10 cellular contexts compared by ENCODE assay signal in the genomic region with DNA sequence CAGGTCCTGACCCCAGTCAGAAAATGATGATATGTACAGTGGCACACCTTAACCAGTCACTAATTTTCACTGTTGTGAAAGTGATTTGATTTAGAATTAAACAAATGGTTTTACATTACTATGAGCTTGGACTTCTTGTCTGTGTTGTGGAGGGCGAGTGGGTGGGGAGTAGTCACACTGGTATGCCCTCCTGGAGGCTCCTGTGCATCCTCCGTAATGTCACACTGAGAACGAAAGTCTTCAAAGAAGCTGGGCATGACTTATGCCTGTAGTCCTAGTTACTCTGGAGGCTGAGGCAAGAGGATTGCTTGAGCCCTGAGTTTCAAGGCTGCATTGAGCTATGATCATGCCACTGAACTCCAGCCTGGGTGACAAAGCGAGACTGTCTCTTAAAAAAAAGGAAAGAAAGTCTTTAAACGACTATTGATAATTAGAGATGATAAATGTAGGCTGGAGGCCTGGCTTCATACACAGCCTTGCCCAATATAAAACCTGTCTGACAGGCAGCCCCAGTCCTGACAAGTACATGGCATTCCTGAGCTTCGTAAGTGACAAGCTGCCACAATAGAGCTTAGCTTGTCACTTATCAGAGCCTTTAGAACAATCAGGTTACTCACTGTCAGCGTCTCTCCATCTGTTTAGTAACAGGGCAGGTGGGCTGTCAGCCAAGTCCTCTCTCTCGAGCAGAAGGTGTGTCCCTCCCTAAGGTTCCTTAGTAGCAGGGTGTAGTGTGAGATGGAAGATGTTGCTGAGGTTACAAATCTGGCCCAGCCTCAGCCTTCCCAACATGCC. TPM values are rescaled to one million over a fixed set of nuclear protein-coding genes. Genes with fewer than 3 reads are reported as not detected.
DNase-seq lines count a peak whose midpoint lies in the region; ATAC-seq and TF ChIP-seq lines count a peak whose summit lies in the region.
"Had no signal": no experiment of that assay in that cellular context is flagged by ENCODE, and none has a peak within 500 bp of the region (broad histone marks: within the 10 kb centered on the region; RNA-seq: fewer than 3 reads in every experiment).

No MANE protein-coding gene starts in this region.

- TF ChIP-seq CTCF in epithelial cell of esophagus (IDR thresholded peaks at IDR 0.05; ENCODE audit: insufficient read depth, low read depth, low read length, missing control alignments) (no peak), psoas muscle (IDR thresholded peaks at IDR 0.05) (no peak), sigmoid colon (IDR thresholded peaks at IDR 0.05) (no peak)

- H3K27me3 ChIP-seq in psoas muscle (ENCODE audit: insufficient read depth in 3 of 3, low read length in 2 of 3) (no peaks in the 10 kb centered on the region), sigmoid colon (no peaks in the 10 kb centered on the region)

- peaks cover 12% of the 10 kb centered on the region for H3K36me3 Mint-ChIP-seq in T-helper 2 cell treated with Interferon-gamma antibody and Interleukin-4, amounts not matched to agents 5 μg/mL and 100 μg/mL, for 36 hours (ENCODE audit: low read depth)

- H3K9me3 Mint-ChIP-seq in T-helper 2 cell treated with Interferon-gamma antibody and Interleukin-4, amounts not matched to agents 5 μg/mL and 100 μg/mL, for 36 hours: no peaks in the 10 kb centered on the region

- no peak for TF ChIP-seq POLR2A in sigmoid colon (IDR thresholded peaks at IDR 0.05)

- H3K27me3 Mint-ChIP-seq in T-helper 2 cell treated with Interferon-gamma antibody and Interleukin-4, amounts not matched to agents 5 μg/mL and 100 μg/mL, for 36 hours (ENCODE audit: low read depth): no peaks in the 10 kb centered on the region

- H3K27ac ChIP-seq in psoas muscle: peak overlapping the region; percentile 58
- H3K27ac ChIP-seq in sigmoid colon: peak overlapping the region in 1 of 4 donors; percentile 7

- WGBS in psoas muscle, 3 donors: 61 to 71% (median 67%) methylated on average over 8 of the region's 8 CpGs
- 45 to 74% methylated on average over 8 of the region's 8 CpGs for WGBS in sigmoid colon, 2 donors

- H3K36me3 ChIP-seq in psoas muscle (ENCODE audit: insufficient read depth in 1 of 2, low read depth in 1 of 2) (peaks cover under 1 to 32% of the 10 kb centered on the region in 2 donors), sigmoid colon (peaks cover 8 to 45% (median 11%) of the 10 kb centered on the region in 4 donors)

- no peak overlapping the region for H3K4me3 Mint-ChIP-seq in T-helper 2 cell treated with Interferon-gamma antibody and Interleukin-4, amounts not matched to agents 5 μg/mL and 100 μg/mL, for 36 hours

- H3K4me1 Mint-ChIP-seq in T-helper 2 cell treated with Interferon-gamma antibody and Interleukin-4, amounts not matched to agents 5 μg/mL and 100 μg/mL, for 36 hours (ENCODE audit: low read depth): peaks cover 22% of the 10 kb centered on the region

- DNase-seq in DMS79 treated with DMSO at 0.1 percent for 48 hours (lab: John Stamatoyannopoulos, UW): peak; percentile 41
- no peak for DNase-seq in DMS79 (lab: John Stamatoyannopoulos, UW)
- DNase-seq in NCI-H524 treated with DMSO at 0.1 percent for 48 hours (lab: John Stamatoyannopoulos, UW): peak; percentile 85
- DNase-seq in epithelial cell of esophagus (ENCODE audit: low read depth): peak; percentile 96
- peak; percentile 63 to 79 for DNase-seq in psoas muscle
- DNase-seq in dermis blood vessel endothelial cell: no peak
- DNase-seq in T-helper 2 cell treated with Interferon-gamma antibody and Interleukin-4, amounts not matched to agents 5 μg/mL and 100 μg/mL, for 36 hours (ENCODE audit: low spot score): no peak
- DNase-seq in sigmoid colon: no peak
- DNase-seq: hippocampal formation, NCI-H2029 had no signal

- H3K27ac Mint-ChIP-seq in T-helper 2 cell treated with Interferon-gamma antibody and Interleukin-4, amounts not matched to agents 5 μg/mL and 100 μg/mL, for 36 hours: no peak overlapping the region

- intact Hi-C loops in psoas muscle (cut with DNase I): no loop called here
- intact Hi-C loops in sigmoid colon (cut with DNase I): no loop called here

- ATAC-seq in psoas muscle: peak; percentile 9 to 68 (median 36)

- H3K4me1 ChIP-seq in psoas muscle: peaks cover 22% of the 10 kb centered on the region
- H3K4me1 ChIP-seq in sigmoid colon: peaks cover 0 to 9% (median 7%) of the 10 kb centered on the region in 4 donors

- no peaks in the 10 kb centered on the region for H3K9me3 ChIP-seq in psoas muscle
- no peaks in the 10 kb centered on the region for H3K9me3 ChIP-seq in sigmoid colon

- no peak for TF ChIP-seq EP300 in sigmoid colon (IDR thresholded peaks at IDR 0.05)

- H3K4me3 ChIP-seq in epithelial cell of esophagus (ENCODE audit: low read length): no peak overlapping the region
- H3K4me3 ChIP-seq in psoas muscle: no peak overlapping the region
- H3K4me3 ChIP-seq in sigmoid colon: no peak overlapping the region

RNA-seq across cellular contexts. Expression of a gene that starts 5.0 kb away (rescaled TPM):
- total RNA-seq in psoas muscle (10 to 100 TPM; 12.5 to 73.5 (median 41.1) TPM), dermis blood vessel endothelial cell (94.0 and 103 TPM in 2 replicates), sigmoid colon (10 to 100 TPM; 10.3 to 20.8 (median 14.0) TPM)
- polyA plus RNA-seq in psoas muscle (1 to 10 TPM; 4.0 to 4.8 (median 4.5) TPM), sigmoid colon (10 to 100 TPM; 31.9 to 58.7 (median 39.0) TPM)

RNA-seq across cellular contexts. Expression of a gene that starts 47.1 kb away (rescaled TPM):
- total RNA-seq in psoas muscle: 10 to 100 TPM; 18.7 to 38.7 (median 25.8) TPM
- polyA plus RNA-seq in psoas muscle: 10 to 100 TPM; 16.9 to 26.7 (median 19.4) TPM
- total RNA-seq in dermis blood vessel endothelial cell: 30.3 and 34.3 TPM in 2 replicates
- 10 to 100 TPM; 30.1 to 33.5 (median 31.6) TPM for total RNA-seq in sigmoid colon
- 10 to 100 TPM; 23.4 to 44.9 (median 43.2) TPM for polyA plus RNA-seq in sigmoid colon

Comparison
In these comparisons a context has a peak if more than half of its experiments do, and no peak if none do; other contexts are left out.
1. DNase-seq: peak in DMS79 treated with DMSO at 0.1 percent for 48 hours (single experiment), NCI-H524 treated with DMSO at 0.1 percent for 48 hours (single experiment), epithelial cell of esophagus (single experiment) and psoas muscle (2 of 2); none in DMS79 (single experiment), dermis blood vessel endothelial cell (single experiment), T-helper 2 cell treated with Interferon-gamma antibody and Interleukin-4, amounts not matched to agents 5 μg/mL and 100 μg/mL, for 36 hours (single experiment) and sigmoid colon (single experiment).